In the genomic region with DNA sequence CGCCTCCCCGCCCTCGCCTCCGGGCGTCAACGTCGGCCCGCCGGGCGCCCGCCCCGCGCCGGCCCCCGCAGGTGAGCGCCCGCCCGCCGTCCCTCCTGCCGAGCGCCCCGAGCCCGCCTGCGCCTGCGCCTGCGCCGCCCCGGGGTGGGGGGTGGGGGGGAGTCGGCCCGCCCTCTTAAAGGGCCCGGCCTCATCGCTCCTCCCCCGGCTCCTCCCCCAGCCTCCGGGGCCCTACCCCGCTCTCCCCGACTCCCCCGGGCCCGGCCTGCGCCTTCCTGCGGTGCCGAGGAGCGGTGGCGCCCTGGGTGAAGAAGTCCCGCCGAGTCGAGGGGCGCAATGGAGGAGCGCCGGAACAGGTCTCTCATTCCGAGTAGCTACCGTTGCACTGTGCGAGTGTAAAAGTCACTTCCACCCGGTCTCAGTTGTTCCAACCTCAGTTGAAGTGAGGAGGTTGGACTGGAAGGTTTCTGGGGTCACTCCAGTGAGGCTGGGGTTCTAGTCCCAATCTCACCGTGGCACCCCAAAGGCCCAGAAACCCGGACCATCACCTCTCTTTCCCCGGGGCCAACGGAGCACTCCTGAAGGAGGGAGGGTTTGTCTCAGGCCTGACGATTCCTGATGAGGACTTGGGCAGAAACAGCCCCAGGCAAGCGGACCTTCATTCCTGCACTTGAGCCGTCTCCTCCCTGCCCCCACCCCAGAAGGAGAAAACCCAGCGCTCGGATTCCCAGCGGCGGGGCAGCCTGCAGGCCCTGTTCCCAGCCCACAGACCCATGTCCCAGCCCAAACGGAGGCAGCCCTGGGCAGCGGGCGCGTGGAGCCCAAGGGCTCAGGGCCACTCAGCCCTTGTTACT, we compare ENCODE assay signal across 8 cellular contexts. TPM values are rescaled to one million over a fixed set of nuclear protein-coding genes. Genes with fewer than 3 reads are reported as not detected.
DNase-seq lines count a peak whose midpoint lies in the region; ATAC-seq and TF ChIP-seq lines count a peak whose summit lies in the region.

No MANE protein-coding gene starts in this region.

- H3F3A ChIP-seq in GM23248 (ENCODE audit: insufficient read depth), result peaks cover 33% of the 10 kb centered on the region
- H3F3A ChIP-seq in Loucy (ENCODE audit: low read depth), result peaks cover 8% of the 10 kb centered on the region; the same call in 1 of the 2 replicates

- H3K27ac ChIP-seq in GM23248 (no peak overlapping the region), gastroesophageal sphincter (peak overlapping the region; percentile 36 to 86 (median 78)), neutrophil (peak overlapping the region; percentile 94)

- H2AFZ ChIP-seq in GM23248 (peak overlapping the region; percentile 96), Loucy (ENCODE audit: low read length) (peak overlapping the region; percentile 55)

- no peak for TF ChIP-seq EP300 in gastroesophageal sphincter (IDR thresholded peaks at IDR 0.05)

- H3K4me3 ChIP-seq in GM23248 (peak overlapping the region; percentile 69), Loucy (ENCODE audit: low read length, poor library complexity, severe bottlenecking) (peak overlapping the region; percentile 67), gastroesophageal sphincter (peak overlapping the region; percentile 56 to 89), neutrophil (ENCODE audit: low read depth in 1 of 2, low read length in 1 of 2) (peak overlapping the region; percentile 59 to 68)

- ATAC-seq in gastroesophageal sphincter, result peak; percentile 91

- H3K9me3 ChIP-seq in GM23248 (ENCODE audit: low read depth) (no peaks in the 10 kb centered on the region), Loucy (ENCODE audit: insufficient read depth, low read depth, low read length) (no peaks in the 10 kb centered on the region), gastroesophageal sphincter (no peaks in the 10 kb centered on the region), neutrophil (no peaks in the 10 kb centered on the region)

- peak overlapping the region; percentile 65 for H3K9ac ChIP-seq in GM23248
- H3K9ac ChIP-seq in Loucy (ENCODE audit: low read depth, low read length, poor library complexity, severe bottlenecking), result peak overlapping the region; percentile 52

- no peaks in the 10 kb centered on the region for H4K20me1 ChIP-seq in GM23248 (ENCODE audit: insufficient read depth)
- H4K20me1 ChIP-seq in Loucy (ENCODE audit: insufficient read depth, low read length, poor library complexity, severe bottlenecking), result peaks cover 25% of the 10 kb centered on the region

- peaks cover 26% of the 10 kb centered on the region for H3K79me2 ChIP-seq in GM23248 (ENCODE audit: insufficient read depth)
- peaks cover 37% of the 10 kb centered on the region for H3K79me2 ChIP-seq in Loucy (ENCODE audit: insufficient read depth, low read length)

- TF ChIP-seq CTCF in Loucy (conservative IDR thresholded peaks at IDR 0.05; ENCODE audit: low read length), result no peak; the same call in 1 of the 2 replicates
- no peak for TF ChIP-seq CTCF in gastroesophageal sphincter (IDR thresholded peaks at IDR 0.05)
- peak; percentile 23 for TF ChIP-seq CTCF in neutrophil (IDR thresholded peaks at IDR 0.05)

- H3K4me1 ChIP-seq in GM23248 (ENCODE audit: insufficient read depth), result peaks cover 8% of the 10 kb centered on the region; the same call in 1 of the 2 replicates
- H3K4me1 ChIP-seq in Loucy (ENCODE audit: insufficient read depth, low read length, poor library complexity, severe bottlenecking), result peaks cover 43% of the 10 kb centered on the region
- peaks cover 0 to 53% (median 27%) of the 10 kb centered on the region in 3 donors for H3K4me1 ChIP-seq in gastroesophageal sphincter
- H3K4me1 ChIP-seq in neutrophil (ENCODE audit: control insufficient read depth in 1 of 2, insufficient read depth in 1 of 2, low read depth in 1 of 2, low read length in 1 of 2), result peaks cover 43 to 45% of the 10 kb centered on the region in 2 experiments

- peak overlapping the region; percentile 81 for H3K4me2 ChIP-seq in GM23248 (ENCODE audit: unreplicated experiment)
- H3K4me2 ChIP-seq in Loucy (ENCODE audit: low read depth, low read length, poor library complexity, severe bottlenecking), result peak overlapping the region; percentile 78

- peak; percentile 85 for DNase-seq in DMS53 (lab: John Stamatoyannopoulos, UW)
- peak; percentile 80 for DNase-seq in GM23248
- peak; percentile 89 for DNase-seq in activated naive CD4-positive, alpha-beta T cell treated with Interleukin-2 at 50 U/mL for 16 hours
- DNase-seq in superior temporal gyrus (ENCODE audit: extremely low spot score), result peak; percentile 79

- no peaks in the 10 kb centered on the region for H3K36me3 ChIP-seq in GM23248 (ENCODE audit: low read depth)
- no peaks in the 10 kb centered on the region for H3K36me3 ChIP-seq in Loucy (ENCODE audit: insufficient read depth, low read length)
- H3K36me3 ChIP-seq in gastroesophageal sphincter, result no peaks in the 10 kb centered on the region
- H3K36me3 ChIP-seq in neutrophil, result no peaks in the 10 kb centered on the region

- TF ChIP-seq POLR2A in Raji (IDR thresholded peaks at IDR 0.05; ENCODE audit: insufficient read depth, low read depth, low read length) (peak; percentile 22; the same call in 1 of the 2 replicates), gastroesophageal sphincter (IDR thresholded peaks at IDR 0.05) (peak in 1 of 2 donors; percentile 31)

- in situ Hi-C loops in GM23248 (cut with MboI), result no loop called here

- H3K9me2 ChIP-seq in GM23248 (ENCODE audit: insufficient read depth) (no peaks in the 10 kb centered on the region), Loucy (replicated peaks; ENCODE audit: low read depth, low read length) (no peaks in the 10 kb centered on the region)

- 19 to 52% methylated on average over 15 to 54 of the region's 68 CpGs for WGBS in GM23248 (ENCODE audit: low coverage in 1 of 2, low lambda C conversion rate in 2 of 2, missing lambda C conversion rate in 2 of 2), 2 experiments
- no CpG with 5 or more reads among the region's 68 CpGs for WGBS in gastroesophageal sphincter (ENCODE audit: low coverage in 1 of 2), 2 donors

- H3K27me3 ChIP-seq in GM23248 (replicated peaks; ENCODE audit: insufficient read depth) (no peaks in the 10 kb centered on the region), Loucy (ENCODE audit: insufficient read depth, low read length, poor library complexity, severe bottlenecking) (no peaks in the 10 kb centered on the region), gastroesophageal sphincter (no peaks in the 10 kb centered on the region), neutrophil (no peaks in the 10 kb centered on the region)

RNA-seq across cellular contexts. Expression of a gene that starts 1.5 kb away (rescaled TPM):
- total RNA-seq in GM23248 (2014; rRNA removed; shearing (Covaris generic)), result 8.5 and 12.3 TPM in 2 replicates
- 3.2 and 3.4 TPM in 2 replicates for polyA plus RNA-seq in GM23248 (2016; fragmentation: Nextera tagmentation; extraction: Ambion mirVana)
- total RNA-seq in gastroesophageal sphincter, result 10 to 100 TPM; 14.5 to 28.8 (median 23.9) TPM
